ENCODE assay signal across 8 cellular contexts in the genomic region with DNA sequence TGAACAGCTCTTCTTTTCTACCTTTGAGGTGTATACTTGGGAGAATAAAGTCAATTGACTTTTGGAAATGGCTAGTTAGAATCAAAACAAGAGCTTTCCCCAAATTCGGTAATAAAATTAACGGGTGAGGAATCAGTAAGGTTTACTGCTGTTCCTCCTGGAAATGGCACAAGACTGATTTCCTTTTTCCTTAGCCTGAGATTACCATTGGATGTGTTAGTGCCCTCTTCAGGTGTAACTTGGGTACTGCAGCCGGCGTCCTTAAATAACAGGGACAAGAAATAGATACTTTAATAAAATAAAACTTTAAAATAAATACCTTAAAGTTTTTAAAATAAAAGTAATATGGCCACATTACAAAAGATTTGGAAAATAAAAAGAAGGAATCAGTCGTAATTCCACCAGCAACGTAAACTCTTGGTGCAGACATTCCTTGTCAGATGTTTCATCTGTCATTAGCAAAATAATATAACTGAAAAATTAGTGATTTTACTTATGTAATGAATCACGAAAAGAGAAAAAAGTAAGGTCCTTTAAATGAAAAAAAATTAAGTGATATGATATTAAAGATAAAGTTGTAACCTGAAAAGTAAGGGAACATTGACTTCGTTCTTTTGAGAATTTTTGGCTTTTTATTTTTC. TPM values are rescaled to one million over a fixed set of nuclear protein-coding genes. Genes with fewer than 3 reads are reported as not detected.
DNase-seq lines count a peak whose midpoint lies in the region; ATAC-seq and TF ChIP-seq lines count a peak whose summit lies in the region.

No MANE protein-coding gene starts in this region.

- DNase-seq in AG04450 (ENCODE audit: low read depth, low spot score) (peak; percentile 66), GM23248 (peak; percentile 75), NCI-H345 (lab: John Stamatoyannopoulos, UW) (peak; percentile 53), dermis blood vessel endothelial cell (peak; percentile 92), medulla oblongata (ENCODE audit: extremely low spot score) (peak; percentile 92)
- DNase-seq in activated CD4-positive, alpha-beta T cell treated with anti-CD3 and anti-CD28 coated beads, Interleukin-2, amount 10 ng/mL, durations not matched to agents 24 days and 14 days: peak; percentile 88
- DNase-seq in stimulated activated CD8-positive, alpha-beta memory T cell treated with anti-CD3 and anti-CD28 coated beads, Interleukin-15, amount 100 ng/mL, for 48 hours (ENCODE audit: low read depth in 2 of 2): peak; percentile 27 to 35

- H3K36me3 Mint-ChIP-seq in activated CD4-positive, alpha-beta T cell treated with anti-CD3 and anti-CD28 coated beads, Interleukin-2, amount 10 ng/mL, durations not matched to agents 24 days and 14 days (ENCODE audit: low read depth): no peaks in the 10 kb centered on the region

- no peak overlapping the region for H3K9ac ChIP-seq in GM23248

- no peaks in the 10 kb centered on the region for H3K9me3 Mint-ChIP-seq in activated CD4-positive, alpha-beta T cell treated with anti-CD3 and anti-CD28 coated beads, Interleukin-2, amount 10 ng/mL, durations not matched to agents 24 days and 14 days

- CTCF ChIA-PET in AG04450 (lab: Charles Lee): interaction anchor here (0.6 to 7.9 kb wide), 55 partner anchors 8 to 869 kb away, joined by 3 to 76 read pairs (median 5); a partner anchor contains a TSS

- in situ Hi-C loops in GM23248 (cut with MboI): loop anchor here (25.0 kb wide), 1 partner anchor 252 kb away; a partner anchor contains a TSS

- H3K27me3 ChIP-seq in AG04450 (ENCODE audit: control insufficient read depth, insufficient read depth, low read length) (no peaks in the 10 kb centered on the region), GM23248 (replicated peaks; ENCODE audit: insufficient read depth) (no peaks in the 10 kb centered on the region)

- H3K4me3 Mint-ChIP-seq in activated CD4-positive, alpha-beta T cell treated with anti-CD3 and anti-CD28 coated beads, Interleukin-2, amount 10 ng/mL, durations not matched to agents 24 days and 14 days: no peak overlapping the region

- H2AFZ ChIP-seq in GM23248: no peak overlapping the region

- POLR2A ChIA-PET in AG04450 (lab: Yijun Ruan, JAX): interaction anchor here (0.7 kb wide), 1 partner anchor 69 kb away, joined by 4 read pairs; no protein-coding TSS in a partner anchor

- H3K4me2 ChIP-seq in GM23248 (ENCODE audit: unreplicated experiment): no peak overlapping the region

- peak; percentile 96 for TF ChIP-seq CTCF in AG04450 (IDR thresholded peaks at IDR 0.05; ENCODE audit: low read depth, low read length)

- intact Hi-C loops in activated CD4-positive, alpha-beta T cell treated with anti-CD3 and anti-CD28 coated beads, Interleukin-2, amount 10 ng/mL, durations not matched to agents 24 days and 14 days (cut with micrococcal nuclease): loop anchor here (1.0 to 10.0 kb wide), 3 partner anchors 68 to 260 kb away; a partner anchor contains a TSS

- H3K9me3 ChIP-seq in AG04450 (ENCODE audit: control insufficient read depth, insufficient read depth, low read length): no peaks in the 10 kb centered on the region
- no peaks in the 10 kb centered on the region for H3K9me3 ChIP-seq in GM23248 (ENCODE audit: low read depth)

- no peaks in the 10 kb centered on the region for H4K20me1 ChIP-seq in GM23248 (ENCODE audit: insufficient read depth)

- H3K36me3 ChIP-seq in GM23248 (ENCODE audit: low read depth): no peaks in the 10 kb centered on the region

- peaks cover 2% of the 10 kb centered on the region for H3K4me1 Mint-ChIP-seq in activated CD4-positive, alpha-beta T cell treated with anti-CD3 and anti-CD28 coated beads, Interleukin-2, amount 10 ng/mL, durations not matched to agents 24 days and 14 days

- no peaks in the 10 kb centered on the region for H3K27me3 Mint-ChIP-seq in activated CD4-positive, alpha-beta T cell treated with anti-CD3 and anti-CD28 coated beads, Interleukin-2, amount 10 ng/mL, durations not matched to agents 24 days and 14 days

- peaks cover 72% of the 10 kb centered on the region for H3K79me2 ChIP-seq in GM23248 (ENCODE audit: insufficient read depth)

- H3K27ac ChIP-seq in AG04450 (ENCODE audit: low read depth, low read length) (no peak overlapping the region), GM23248 (no peak overlapping the region)

- peaks cover 14% of the 10 kb centered on the region; the same call in 1 of the 2 replicates for H3F3A ChIP-seq in GM23248 (ENCODE audit: insufficient read depth)

- H3K4me1 ChIP-seq in GM23248 (ENCODE audit: insufficient read depth): peaks cover 7% of the 10 kb centered on the region; the same call in 1 of the 2 replicates

- H3K9me2 ChIP-seq in GM23248 (ENCODE audit: insufficient read depth): no peaks in the 10 kb centered on the region

- ATAC-seq in HG03571 (IDR thresholded peaks at IDR 0.05; ENCODE audit: unreplicated experiment): no peak

- WGBS in GM23248 (ENCODE audit: low coverage in 1 of 2, low lambda C conversion rate in 2 of 2, missing lambda C conversion rate in 2 of 2), 2 experiments: 11% methylated on average over 8 of the region's 8 CpGs

- H3K4me3 ChIP-seq in AG04450 (ENCODE audit: low read depth, low read length) (no peak overlapping the region), GM23248 (no peak overlapping the region)

- no peak overlapping the region for H3K27ac Mint-ChIP-seq in activated CD4-positive, alpha-beta T cell treated with anti-CD3 and anti-CD28 coated beads, Interleukin-2, amount 10 ng/mL, durations not matched to agents 24 days and 14 days

RNA-seq across cellular contexts. Expression of a gene that starts 29.7 kb away (rescaled TPM):
- 8.3 and 8.6 TPM in 2 replicates for polyA plus RNA-seq in AG04450 (2011; rRNA removed)
- polyA minus RNA-seq in AG04450 (2011; rRNA and poly(A)+ RNA removed): 7.6 and 8.4 TPM in 2 replicates
- total RNA-seq in GM23248 (2014; rRNA removed; shearing (Covaris generic)): 16.6 and 23.0 TPM in 2 replicates
- polyA plus RNA-seq in GM23248 (2016; fragmentation: Nextera tagmentation; extraction: Ambion mirVana): 0.87 and 0.96 TPM in 2 replicates
- 3.8 and 5.3 TPM in 2 replicates for total RNA-seq in activated CD4-positive, alpha-beta T cell treated with anti-CD3 and anti-CD28 coated beads, Interleukin-2, amount 10 ng/mL, durations not matched to agents 24 days and 14 days
- 25.4 and 30.1 TPM in 2 replicates for total RNA-seq in dermis blood vessel endothelial cell

RNA-seq across cellular contexts. Expression of a gene that starts 57.5 kb away (rescaled TPM):
- polyA plus RNA-seq in AG04450 (2011; rRNA removed): 161 and 213 TPM in 2 replicates
- 109 and 147 TPM in 2 replicates for polyA minus RNA-seq in AG04450 (2011; rRNA and poly(A)+ RNA removed)
- total RNA-seq in GM23248 (2014; rRNA removed; shearing (Covaris generic)): 66.9 and 113 TPM in 2 replicates
- 123 and 127 TPM in 2 replicates for polyA plus RNA-seq in GM23248 (2016; fragmentation: Nextera tagmentation; extraction: Ambion mirVana)
- total RNA-seq in activated CD4-positive, alpha-beta T cell treated with anti-CD3 and anti-CD28 coated beads, Interleukin-2, amount 10 ng/mL, durations not matched to agents 24 days and 14 days: 51.3 and 54.2 TPM in 2 replicates
- total RNA-seq in dermis blood vessel endothelial cell: 58.5 and 89.9 TPM in 2 replicates

Comparison
In these comparisons a context has a peak if more than half of its experiments do, and no peak if none do; other contexts are left out.
1. DNase-seq: peak in every context shown above with its lines; median percentile 92 in dermis blood vessel endothelial cell; 92 in medulla oblongata; 88 in activated CD4-positive, alpha-beta T cell treated with anti-CD3 and anti-CD28 coated beads, Interleukin-2, amount 10 ng/mL, durations not matched to agents 24 days and 14 days; 75 in GM23248; 66 in AG04450; 53 in NCI-H345; 31 in stimulated activated CD8-positive, alpha-beta memory T cell treated with anti-CD3 and anti-CD28 coated beads, Interleukin-15, amount 100 ng/mL, for 48 hours.